In the genomic region with DNA sequence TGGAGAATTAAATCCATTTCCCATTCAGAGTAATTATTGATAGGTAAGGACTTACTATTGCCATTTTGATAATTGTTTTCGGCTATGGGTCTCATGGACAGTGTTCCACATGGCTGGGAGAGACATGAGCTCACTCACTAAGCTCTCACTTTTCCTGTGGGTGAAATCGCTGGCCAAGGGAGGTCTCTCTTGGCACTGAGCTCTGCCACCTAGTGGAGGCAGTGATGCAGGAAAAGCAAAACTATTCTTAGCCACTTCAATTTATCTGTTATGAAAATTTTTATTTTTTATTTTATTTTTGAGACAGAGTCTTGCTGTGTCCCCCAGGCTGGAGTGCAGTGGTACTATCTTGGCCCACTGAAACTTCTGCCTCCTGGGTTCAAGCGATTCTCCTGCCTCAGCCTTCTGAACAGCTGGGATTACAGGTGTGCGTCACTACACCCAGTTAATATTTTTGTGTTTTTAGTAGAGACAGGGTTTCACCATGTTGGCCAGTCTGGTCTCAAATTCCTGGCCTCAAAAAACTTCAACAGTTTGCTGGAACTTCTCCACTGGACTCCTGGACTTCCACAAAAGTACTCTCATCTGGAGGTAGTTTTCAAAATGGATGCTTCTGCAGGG, we compare ENCODE assay signal across 8 cellular contexts. TPM values are rescaled to one million over a fixed set of nuclear protein-coding genes. Genes with fewer than 3 reads are reported as not detected.
A peak's percentile ranks its signal among the peaks of the same experiment; 100 is the strongest.
DNase-seq lines count a peak whose midpoint lies in the region; ATAC-seq and TF ChIP-seq lines count a peak whose summit lies in the region.

No MANE protein-coding gene starts in this region.

- H3K36me3 ChIP-seq in BE2C (no peaks in the 10 kb centered on the region), H7 (replicated peaks; ENCODE audit: control insufficient read depth, insufficient read depth, low read length) (no peaks in the 10 kb centered on the region)

- no peak for ATAC-seq in HG02588 (IDR thresholded peaks at IDR 0.05; ENCODE audit: unreplicated experiment)

- H3K9me3 ChIP-seq in BE2C: no peaks in the 10 kb centered on the region

- H3K9me3 Mint-ChIP-seq in activated CD4-positive, alpha-beta T cell treated with anti-CD3 and anti-CD28 coated beads, Interleukin-2, amount 10 ng/mL, durations not matched to agents 24 days and 14 days: no peaks in the 10 kb centered on the region

- peaks cover 2% of the 10 kb centered on the region for H3K36me3 Mint-ChIP-seq in activated CD4-positive, alpha-beta T cell treated with anti-CD3 and anti-CD28 coated beads, Interleukin-2, amount 10 ng/mL, durations not matched to agents 24 days and 14 days (ENCODE audit: low read depth)

- H3K4me3 ChIP-seq in BE2C (ENCODE audit: low read depth, low read length): no peak overlapping the region
- no peak overlapping the region for H3K4me3 ChIP-seq in H7 (ENCODE audit: insufficient read depth, low read depth, low read length)

- DNase-seq in BE2C (peak; percentile 75), H7 (peak; percentile 61), NCI-H524 (lab: John Stamatoyannopoulos, UW) (peak; percentile 29 to 76), ecto neural progenitor cell (ENCODE audit: low spot score) (peak; percentile 61), lung microvascular endothelial cell (ENCODE audit: low read depth in 2 of 2) (peak; percentile 81 to 89)
- peak; percentile 85 for DNase-seq in activated CD4-positive, alpha-beta T cell treated with anti-CD3 and anti-CD28 coated beads, Interleukin-2, amount 10 ng/mL, durations not matched to agents 24 days and 14 days
- DNase-seq in stimulated activated CD8-positive, alpha-beta memory T cell treated with anti-CD3 and anti-CD28 coated beads, Interleukin-4, amount 100 ng/mL, for 1 hour (ENCODE audit: low read depth in 2 of 2, low spot score in 1 of 2): peak; percentile 31 to 33

- H3K27ac Mint-ChIP-seq in activated CD4-positive, alpha-beta T cell treated with anti-CD3 and anti-CD28 coated beads, Interleukin-2, amount 10 ng/mL, durations not matched to agents 24 days and 14 days: no peak overlapping the region

- H3K4me1 Mint-ChIP-seq in activated CD4-positive, alpha-beta T cell treated with anti-CD3 and anti-CD28 coated beads, Interleukin-2, amount 10 ng/mL, durations not matched to agents 24 days and 14 days: peaks cover 9% of the 10 kb centered on the region

- TF ChIP-seq CTCF in BE2C (IDR thresholded peaks at IDR 0.05; ENCODE audit: low read depth, low read length): peak; percentile 93

- H3K27me3 ChIP-seq in BE2C (no peaks in the 10 kb centered on the region), H7 (ENCODE audit: control insufficient read depth, insufficient read depth, low read length) (no peaks in the 10 kb centered on the region)

- intact Hi-C loops in activated CD4-positive, alpha-beta T cell treated with anti-CD3 and anti-CD28 coated beads, Interleukin-2, amount 10 ng/mL, durations not matched to agents 24 days and 14 days (cut with micrococcal nuclease): loop anchor here (5.0 kb wide), 1 partner anchor 296 kb away; no protein-coding TSS in a partner anchor

- peaks cover 6% of the 10 kb centered on the region for H3K4me1 ChIP-seq in BE2C

- no peak overlapping the region for H3K4me3 Mint-ChIP-seq in activated CD4-positive, alpha-beta T cell treated with anti-CD3 and anti-CD28 coated beads, Interleukin-2, amount 10 ng/mL, durations not matched to agents 24 days and 14 days

- peaks cover 32% of the 10 kb centered on the region for H3K27me3 Mint-ChIP-seq in activated CD4-positive, alpha-beta T cell treated with anti-CD3 and anti-CD28 coated beads, Interleukin-2, amount 10 ng/mL, durations not matched to agents 24 days and 14 days

RNA-seq across cellular contexts. Expression of gene RNF13, which starts 4.7 kb away (rescaled TPM):
- 43.8 TPM for polyA plus RNA-seq in BE2C (2012; ENCODE audit: insufficient read depth, insufficient read length, low read depth)
- 31.0 and 31.3 TPM in 2 replicates for total RNA-seq in H7 (2014; rRNA removed; shearing (Covaris generic))
- 31.6 and 36.7 TPM in 2 replicates for total RNA-seq in activated CD4-positive, alpha-beta T cell treated with anti-CD3 and anti-CD28 coated beads, Interleukin-2, amount 10 ng/mL, durations not matched to agents 24 days and 14 days
- total RNA-seq in lung microvascular endothelial cell: 51.0 and 88.3 TPM in 2 replicates

RNA-seq across cellular contexts. Expression of gene ANKUB1, which starts 16.0 kb away (rescaled TPM):
- not detected for polyA plus RNA-seq in BE2C (2012; ENCODE audit: insufficient read depth, insufficient read length, low read depth)
- not detected in 2 replicates for total RNA-seq in H7 (2014; rRNA removed; shearing (Covaris generic))
- not detected in 2 replicates for total RNA-seq in activated CD4-positive, alpha-beta T cell treated with anti-CD3 and anti-CD28 coated beads, Interleukin-2, amount 10 ng/mL, durations not matched to agents 24 days and 14 days
- total RNA-seq in lung microvascular endothelial cell: not detected in 2 replicates

RNA-seq across cellular contexts. Expression of gene COMMD2, which starts 56.0 kb away (rescaled TPM):
- 38.0 TPM for polyA plus RNA-seq in BE2C (2012; ENCODE audit: insufficient read depth, insufficient read length, low read depth)
- total RNA-seq in H7 (2014; rRNA removed; shearing (Covaris generic)): 41.3 and 58.9 TPM in 2 replicates
- total RNA-seq in activated CD4-positive, alpha-beta T cell treated with anti-CD3 and anti-CD28 coated beads, Interleukin-2, amount 10 ng/mL, durations not matched to agents 24 days and 14 days: 42.1 and 44.2 TPM in 2 replicates
- 19.2 and 22.8 TPM in 2 replicates for total RNA-seq in lung microvascular endothelial cell

Comparison
In these comparisons a context has a peak if more than half of its experiments do, and no peak if none do; other contexts are left out.
1. DNase-seq: peak in every context shown above with its lines; median percentile 85 in activated CD4-positive, alpha-beta T cell treated with anti-CD3 and anti-CD28 coated beads, Interleukin-2, amount 10 ng/mL, durations not matched to agents 24 days and 14 days; 85 in lung microvascular endothelial cell; 75 in BE2C; 61 in H7; 61 in ecto neural progenitor cell; 52 in NCI-H524; 32 in stimulated activated CD8-positive, alpha-beta memory T cell treated with anti-CD3 and anti-CD28 coated beads, Interleukin-4, amount 100 ng/mL, for 1 hour.